In the genomic region with DNA sequence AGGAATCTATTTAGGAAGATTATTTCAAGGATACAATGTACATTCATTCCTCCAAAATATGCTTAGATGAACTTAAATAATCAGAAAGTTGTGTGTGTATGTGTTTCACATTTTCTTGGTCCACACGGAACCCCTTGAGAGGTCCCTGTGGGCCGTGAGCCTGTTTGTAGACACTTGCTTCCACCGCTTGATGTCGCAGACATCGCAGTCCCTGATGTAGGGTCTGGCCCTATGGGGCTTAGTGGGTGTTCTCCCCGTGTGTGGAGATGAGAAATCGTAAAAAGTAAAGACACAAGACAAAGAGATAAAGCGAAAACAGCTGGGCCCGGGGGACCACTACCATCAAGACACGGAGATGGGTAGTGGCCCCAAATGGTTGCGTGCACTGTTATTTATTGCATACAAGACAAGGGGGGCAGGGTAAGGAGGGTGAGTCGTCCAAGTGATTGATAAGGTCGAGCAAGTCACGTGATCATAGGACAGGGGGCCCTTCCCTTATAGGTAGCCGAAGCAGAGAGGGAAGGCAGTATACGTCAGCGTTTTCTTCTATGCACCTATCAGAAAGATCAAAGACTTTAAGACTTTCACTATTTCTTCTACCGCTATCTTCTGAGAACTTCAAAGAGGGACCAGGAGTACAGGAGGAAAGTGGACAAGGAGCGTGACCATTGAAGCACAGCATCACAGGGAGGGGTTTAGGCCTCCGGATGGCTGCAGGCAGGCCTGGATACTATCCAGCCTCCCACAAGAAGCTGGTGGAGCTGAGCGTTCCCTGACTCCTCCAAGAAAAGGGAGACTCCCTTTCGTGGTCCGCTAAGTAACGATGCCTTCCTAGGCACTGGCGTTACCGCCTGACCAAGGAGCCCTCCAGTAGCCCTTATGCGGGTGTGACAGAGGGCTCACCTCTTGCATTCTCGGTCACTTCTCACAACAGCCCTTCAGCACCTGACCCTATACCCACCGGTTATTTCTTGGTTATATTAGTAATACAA, we compare ENCODE assay signal across 11 cellular contexts. TPM values are rescaled to one million over a fixed set of nuclear protein-coding genes. Genes with fewer than 3 reads are reported as not detected.
DNase-seq lines count a peak whose midpoint lies in the region; TF ChIP-seq lines count a peak whose summit lies in the region.
"Had no signal": no experiment of that assay in that cellular context is flagged by ENCODE, and none has a peak within 500 bp of the region (broad histone marks: within the 10 kb centered on the region; RNA-seq: fewer than 3 reads in every experiment).

No MANE protein-coding gene starts in this region.

- no peaks in the 10 kb centered on the region for H3K9me3 Mint-ChIP-seq in endodermal cell

- H3K4me1 ChIP-seq in BLaER1 treated with 17β-estradiol and CSF1 and Interleukin-3, amounts not matched to agents 10 nM and 100 nM = peaks cover 21 to 42% (median 34%) of the 10 kb centered on the region in 10 experiments
- H3K4me1 ChIP-seq in MM.1S (ENCODE audit: low read length) (peaks cover 4% of the 10 kb centered on the region; the same call in 1 of the 2 replicates), endodermal cell (ENCODE audit: control insufficient read depth, insufficient read depth, low read length) (peaks cover 4% of the 10 kb centered on the region)

- H3K9me3 ChIP-seq in BLaER1 treated with 17β-estradiol and CSF1 and Interleukin-3, amounts not matched to agents 10 nM and 100 nM (replicated peaks in 1 of 11) = no peaks in the 10 kb centered on the region
- H3K9me3 ChIP-seq in MM.1S (replicated peaks; ENCODE audit: insufficient read depth, low read length) (no peaks in the 10 kb centered on the region), endodermal cell (ENCODE audit: control insufficient read depth, low read length) (no peaks in the 10 kb centered on the region)

- H3K27me3 ChIP-seq in BLaER1 treated with 17β-estradiol and CSF1 and Interleukin-3, amounts not matched to agents 10 nM and 100 nM = no peaks in the 10 kb centered on the region
- H3K27me3 ChIP-seq in MM.1S (replicated peaks; ENCODE audit: insufficient read depth, low read length) = no peaks in the 10 kb centered on the region
- no peaks in the 10 kb centered on the region for H3K27me3 ChIP-seq in endodermal cell (ENCODE audit: control insufficient read depth, insufficient read depth, low read length, poor library complexity, severe bottlenecking)

- WGBS in endodermal cell (ENCODE audit: insufficient coverage in 1 of 2, insufficient read length in 1 of 2), 2 experiments = 92 to 94% methylated on average over 20 to 28 of the region's 29 CpGs

- no peaks in the 10 kb centered on the region for H3K27me3 Mint-ChIP-seq in endodermal cell (ENCODE audit: insufficient read depth)

- H3K36me3 Mint-ChIP-seq in endodermal cell (ENCODE audit: low read depth) = peaks cover 2% of the 10 kb centered on the region

- peak overlapping the region in 9 of 11 experiments; percentile 77 to 96 (median 89); a peak in 18 of 22 replicates for H3K4me2 ChIP-seq in BLaER1 treated with 17β-estradiol and CSF1 and Interleukin-3, amounts not matched to agents 10 nM and 100 nM
- H3K4me2 ChIP-seq in MM.1S (ENCODE audit: low read depth, low read length) = peak overlapping the region; percentile 74

- intact Hi-C loops in posterior cingulate gyrus (cut with DNase I) = no loop called here

- peak overlapping the region in 2 of 11 experiments; percentile 62 to 71; a peak in 3 of 22 replicates for H3K27ac ChIP-seq in BLaER1 treated with 17β-estradiol and CSF1 and Interleukin-3, amounts not matched to agents 10 nM and 100 nM
- peak overlapping the region; percentile 80; the same call in 1 of the 2 replicates for H3K27ac ChIP-seq in MM.1S (ENCODE audit: low read length)
- H3K27ac ChIP-seq in endodermal cell (ENCODE audit: low read depth, low read length) = no peak overlapping the region

- no peak overlapping the region for H3K4me3 Mint-ChIP-seq in endodermal cell

- H3K79me2 ChIP-seq in MM.1S (ENCODE audit: low read length) = peaks cover 33% of the 10 kb centered on the region

- no peak overlapping the region for H2AFZ ChIP-seq in MM.1S (ENCODE audit: low read length)

- DNase-seq in MM.1S (no peak), left kidney (ENCODE audit: low read depth, low spot score) (peak; percentile 70), posterior cingulate gyrus (no peak), endodermal cell (no peak), foreskin melanocyte (no peak)
- DNase-seq: NCI-H1694; NCI-H82; occipital lobe; stimulated activated CD4-positive, alpha-beta T cell treated with anti-CD3 and anti-CD28 coated beads, Interleukin-1b, Interleukin-23, amount 100 ng/mL, for 48 hours had no signal

- peaks cover 15% of the 10 kb centered on the region; the same call in 1 of the 2 replicates for H3F3A ChIP-seq in MM.1S (ENCODE audit: insufficient read depth, low read length)

- TF ChIP-seq CTCF in MM.1S (IDR thresholded peaks at IDR 0.05; ENCODE audit: low read length) (no peak), endodermal cell (conservative IDR thresholded peaks at IDR 0.05) (no peak)

- H3K9ac ChIP-seq in BLaER1 treated with 17β-estradiol and CSF1 and Interleukin-3, amounts not matched to agents 10 nM and 100 nM = peak overlapping the region in 2 of 11 experiments; percentile 82 to 84; a peak in 3 of 22 replicates
- H3K9ac ChIP-seq in MM.1S (ENCODE audit: low read length) = peak overlapping the region; percentile 79; the same call in 1 of the 2 replicates
- no peak overlapping the region for H3K9ac ChIP-seq in endodermal cell (ENCODE audit: extremely low read depth, low read length, poor library complexity, severe bottlenecking)

- H3K36me3 ChIP-seq in BLaER1 treated with 17β-estradiol and CSF1 and Interleukin-3, amounts not matched to agents 10 nM and 100 nM = peaks cover 0 to 6% (median under 1%) of the 10 kb centered on the region in 11 experiments; a peak in 6 of 22 replicates
- no peaks in the 10 kb centered on the region for H3K36me3 ChIP-seq in MM.1S (replicated peaks; ENCODE audit: insufficient read depth, low read length)
- no peaks in the 10 kb centered on the region for H3K36me3 ChIP-seq in endodermal cell (ENCODE audit: control insufficient read depth, insufficient read depth, low read length)

- peaks cover 35% of the 10 kb centered on the region for H3K4me1 Mint-ChIP-seq in endodermal cell

- no peak overlapping the region for H3K27ac Mint-ChIP-seq in endodermal cell

- H3K9me2 ChIP-seq in MM.1S (replicated peaks; ENCODE audit: insufficient read depth, low read length) = no peaks in the 10 kb centered on the region

- no peak overlapping the region for H3K4me3 ChIP-seq in BLaER1 treated with 17β-estradiol and CSF1 and Interleukin-3, amounts not matched to agents 10 nM and 100 nM
- peak overlapping the region; percentile 81; the same call in 1 of the 2 replicates for H3K4me3 ChIP-seq in MM.1S (ENCODE audit: low read length)
- H3K4me3 ChIP-seq in endodermal cell (ENCODE audit: low read length) = no peak overlapping the region

- H4K20me1 ChIP-seq in BLaER1 treated with 17β-estradiol and CSF1 and Interleukin-3, amounts not matched to agents 10 nM and 100 nM = no peaks in the 10 kb centered on the region; a peak in 1 of 22 replicates
- H4K20me1 ChIP-seq in MM.1S (ENCODE audit: insufficient read depth, low read length) = no peaks in the 10 kb centered on the region

RNA-seq across cellular contexts. Expression of a gene that starts 1.2 kb away (rescaled TPM):
- 10 to 100 TPM; 26.1 to 27.4 TPM for total RNA-seq in endodermal cell
- 12.4 TPM for polyA plus RNA-seq in endodermal cell (2013, experiment 1 of 2)
- 13.7 TPM for polyA plus RNA-seq in endodermal cell (2013, experiment 2 of 2)

RNA-seq across cellular contexts. Expression of a gene that starts 8.1 kb away (rescaled TPM):
- total RNA-seq in endodermal cell = 10 to 100 TPM in 1 of 2 donors, 1 to 10 TPM in 1; 8.6 to 14.4 TPM
- polyA plus RNA-seq in endodermal cell (2013, experiment 1 of 2) = 2.6 TPM
- polyA plus RNA-seq in endodermal cell (2013, experiment 2 of 2) = 7.1 TPM

RNA-seq across cellular contexts. Expression of a gene that starts 27.8 kb away (rescaled TPM):
- total RNA-seq in endodermal cell = 10 to 100 TPM; 16.2 to 24.2 TPM
- polyA plus RNA-seq in endodermal cell (2013, experiment 1 of 2) = 4.5 TPM
- polyA plus RNA-seq in endodermal cell (2013, experiment 2 of 2) = 4.5 TPM

RNA-seq across cellular contexts. Expression of a gene that starts 30.7 kb away (rescaled TPM):
- total RNA-seq in endodermal cell = 1 to 10 TPM; 4.1 to 5.4 TPM
- polyA plus RNA-seq in endodermal cell (2013, experiment 1 of 2) = 2.2 TPM
- polyA plus RNA-seq in endodermal cell (2013, experiment 2 of 2) = 3.0 TPM
- total RNA-seq: occipital lobe had no signal

RNA-seq across cellular contexts. Expression of a gene that starts 55.4 kb away (rescaled TPM):
- not detected for total RNA-seq in endodermal cell
- polyA plus RNA-seq in endodermal cell (2013, experiment 1 of 2) = 0.28 TPM
- polyA plus RNA-seq in endodermal cell (2013, experiment 2 of 2) = not detected
- total RNA-seq: occipital lobe had no signal
- polyA plus RNA-seq: BJ had no signal
